9 cellular contexts compared by ENCODE assay signal in the genomic region with DNA sequence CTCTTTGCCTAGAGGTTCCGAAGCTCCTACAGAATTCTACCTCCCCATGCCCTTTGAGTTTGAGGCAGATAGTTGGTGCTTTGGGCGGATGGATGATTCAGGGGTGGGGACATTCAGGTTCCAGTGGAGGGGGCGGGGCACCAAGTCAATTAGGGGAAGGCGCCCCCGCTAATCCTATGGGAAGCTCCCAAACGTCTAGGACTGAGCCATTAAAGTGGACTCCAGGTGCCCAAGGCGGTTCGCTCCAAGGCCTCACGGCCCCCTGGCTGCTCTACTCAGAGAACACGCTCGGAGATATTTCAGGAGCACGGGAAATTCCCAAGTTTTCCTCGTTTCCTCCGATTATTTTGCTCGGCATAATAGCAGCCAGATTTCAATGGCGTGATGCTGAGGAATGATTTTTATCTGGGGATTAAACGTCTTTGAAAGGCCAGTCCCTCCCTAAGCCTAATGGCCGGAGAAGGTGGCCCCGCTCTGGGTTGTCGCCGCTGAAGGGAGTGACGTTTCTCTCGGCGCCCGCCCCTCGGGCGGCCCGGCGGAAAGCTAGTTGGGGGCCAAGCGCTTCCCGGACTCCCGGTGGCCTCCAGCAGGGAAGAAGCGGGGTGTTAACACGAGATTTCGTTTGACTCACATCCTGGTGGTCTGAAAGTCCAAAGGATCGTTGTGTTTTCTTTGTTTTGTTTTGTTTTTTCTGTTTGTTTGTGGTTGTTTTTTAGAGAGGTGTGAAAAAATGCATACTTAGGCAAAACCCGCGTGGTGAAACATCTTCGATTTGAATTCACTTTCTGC. TPM values are rescaled to one million over a fixed set of nuclear protein-coding genes. Genes with fewer than 3 reads are reported as not detected.
DNase-seq lines count a peak whose midpoint lies in the region; ATAC-seq and TF ChIP-seq lines count a peak whose summit lies in the region.
"Had no signal": no experiment of that assay in that cellular context is flagged by ENCODE, and none has a peak within 500 bp of the region (broad histone marks: within the 10 kb centered on the region; RNA-seq: fewer than 3 reads in every experiment).

No MANE protein-coding gene starts in this region.

- H3K27me3 Mint-ChIP-seq in T-helper 17 cell: peaks cover 79% of the 10 kb centered on the region

- ATAC-seq in T-helper 17 cell (no peak), Right ventricle myocardium superior (ENCODE audit: poor library complexity) (peak; percentile 22), GM18520 (IDR thresholded peaks at IDR 0.05; ENCODE audit: unreplicated experiment) (no peak), GM21423 (IDR thresholded peaks at IDR 0.05; ENCODE audit: unreplicated experiment) (no peak)

- peak overlapping the region; percentile 21 to 65 (median 56) for H3K4me3 ChIP-seq in sigmoid colon

- in situ Hi-C loops in GM13977 (cut with MboI; ENCODE audit: low pct_unique_long_range_greater_than_20kb, low sequenced_read_pairs, unreplicated experiment): no loop called here

- 3 to 4% methylated on average over 39 of the region's 39 CpGs for WGBS in sigmoid colon, 2 donors

- peak overlapping the region; percentile 85 for H3K4me3 Mint-ChIP-seq in T-helper 17 cell

- no peak for TF ChIP-seq EP300 in sigmoid colon (IDR thresholded peaks at IDR 0.05)

- no peaks in the 10 kb centered on the region for H3K36me3 ChIP-seq in sigmoid colon

- TF ChIP-seq CTCF in GM13977 (IDR thresholded peaks at IDR 0.05; ENCODE audit: extremely low read depth, insufficient read depth, missing control alignments) (no peak), sigmoid colon (IDR thresholded peaks at IDR 0.05) (no peak)

- H3K4me1 Mint-ChIP-seq in T-helper 17 cell: peaks cover 21% of the 10 kb centered on the region

- DNase-seq in GM13977 (ENCODE audit: low spot score) (peak; percentile 64), T-helper 17 cell (no peak), Right ventricle myocardium superior (peak; percentile 62), sigmoid colon (no peak), globus pallidus (ENCODE audit: low spot score) (no peak), mesenteric fat pad (ENCODE audit: low spot score) (no peak)

- H3K36me3 Mint-ChIP-seq in T-helper 17 cell (ENCODE audit: low read depth): peaks cover 8% of the 10 kb centered on the region

- intact Hi-C loops in Right ventricle myocardium superior (cut with DNase I) (no loop called here), sigmoid colon (cut with DNase I) (loop anchor here (5.0 to 10.0 kb wide), 2 partner anchors 131 to 376 kb away; no protein-coding TSS in a partner anchor)

- peak overlapping the region in 1 of 4 donors; percentile 35 for H3K27ac ChIP-seq in sigmoid colon

- peaks cover 0 to 61% (median 58%) of the 10 kb centered on the region in 4 donors for H3K4me1 ChIP-seq in sigmoid colon

- TF ChIP-seq POLR2A in sigmoid colon (IDR thresholded peaks at IDR 0.05): no peak

- peaks cover 79 to 98% (median 91%) of the 10 kb centered on the region in 3 donors for H3K27me3 ChIP-seq in sigmoid colon

- peak overlapping the region; percentile 37 for H3K27ac Mint-ChIP-seq in T-helper 17 cell

- H3K9me3 ChIP-seq in T-helper 17 cell (ENCODE audit: control insufficient read depth, low read length, poor library complexity, severe bottlenecking) (no peaks in the 10 kb centered on the region), sigmoid colon (no peaks in the 10 kb centered on the region)

RNA-seq across cellular contexts. Expression of gene MSX1, which starts 1.5 kb away (rescaled TPM):
- not detected for total RNA-seq in T-helper 17 cell
- 3.9 TPM for total RNA-seq in Right ventricle myocardium superior
- total RNA-seq in sigmoid colon: 1 to 10 TPM in 2 of 4 donors, under 1 TPM in 2; 0.71 to 7.2 (median 1.4) TPM
- 1 to 10 TPM in 1 of 3 donors, under 1 TPM in 1, not detected in 1; 0.45 to 1.2 TPM for polyA plus RNA-seq in sigmoid colon
- 38.9 TPM for total RNA-seq in mesenteric fat pad
- total RNA-seq: T-helper 2 cell treated with Interferon-gamma antibody and Interleukin-4, amounts not matched to agents 100 ng/mL and 5 ng/mL, for 36 hours had no signal

Comparison
In these comparisons a context has a peak if more than half of its experiments do, and no peak if none do; other contexts are left out.
1. DNase-seq: peak in GM13977 (single experiment) and Right ventricle myocardium superior (single experiment); none in T-helper 17 cell (0 of 3), sigmoid colon (single experiment), globus pallidus (single experiment) and mesenteric fat pad (single experiment).